Comparison of ENCODE assay signal across 7 cellular contexts in genomic region chr19:572140-572890, GRCh38. TPM values are rescaled to one million over a fixed set of nuclear protein-coding genes. Genes with fewer than 3 reads are reported as not detected.
DNase-seq lines count a peak whose midpoint lies in the region; ATAC-seq, FAIRE-seq and TF ChIP-seq lines count a peak whose summit lies in the region.

Gene BSG, plus strand, starts transcription at chr19:572596. Its CDS starts 39 bp downstream, at chr19:572635.

- TF ChIP-seq EP300 in sigmoid colon (IDR thresholded peaks at IDR 0.05) = peak in 1 of 4 donors; percentile 58

- H3K27ac ChIP-seq in body of pancreas (peak within 1 kb of the TSS; percentile 67 to 94 (median 77)), sigmoid colon (peak within 1 kb of the TSS; percentile 96 to 98 (median 97))

- H3K27me3 ChIP-seq in body of pancreas = no peaks in the 10 kb centered on the region
- no peaks in the 10 kb centered on the region for H3K27me3 ChIP-seq in sigmoid colon

- TF ChIP-seq POLR2A in body of pancreas (IDR thresholded peaks at IDR 0.05) (peak; percentile 97), sigmoid colon (IDR thresholded peaks at IDR 0.05) (peak; percentile 74 to 83)

- H3K9me3 ChIP-seq in body of pancreas = no peaks in the 10 kb centered on the region
- H3K9me3 ChIP-seq in sigmoid colon = no peaks in the 10 kb centered on the region

- TF ChIP-seq CTCF in body of pancreas (IDR thresholded peaks at IDR 0.05) = peak in 1 of 7 experiments; percentile 18
- no peak for TF ChIP-seq CTCF in sigmoid colon (IDR thresholded peaks at IDR 0.05)

- intact Hi-C loops in body of pancreas (cut with DNase I) (no loop called here), sigmoid colon (cut with DNase I) (loop anchor here (1.0 to 10.0 kb wide), 2 partner anchors 39 to 692 kb away; partner anchors contain the start of gene CIRBP)

- ATAC-seq in GM18520 (IDR thresholded peaks at IDR 0.05; ENCODE audit: unreplicated experiment) (peak; percentile 71), HG03064 (IDR thresholded peaks at IDR 0.05; ENCODE audit: low read depth, unreplicated experiment) (peak; percentile 38), body of pancreas (peak; percentile 92)

- H3K4me1 ChIP-seq in body of pancreas (peaks cover 47% of the 10 kb centered on the region), sigmoid colon (peaks cover 0 to 64% (median 54%) of the 10 kb centered on the region in 4 donors)

- WGBS in body of pancreas, 2 donors = 0% methylated on average over 14 to 92 of the region's 95 CpGs
- WGBS in sigmoid colon, 2 donors = 1% methylated on average over 95 of the region's 95 CpGs

- no peaks in the 10 kb centered on the region for H3K36me3 ChIP-seq in body of pancreas (replicated peaks in 1 of 2; ENCODE audit: insufficient read depth in 1 of 2, low read depth in 2 of 2)
- peaks cover 0 to 1% (median 0%) of the 10 kb centered on the region in 4 donors for H3K36me3 ChIP-seq in sigmoid colon

- peak; percentile 9 for FAIRE-seq in TTC549 (lab: Jason Lieb, UNC)

- peak; percentile 82 for DNase-seq in NCI-H2107 treated with DMSO at 0.1 percent for 48 hours (lab: John Stamatoyannopoulos, UW; ENCODE audit: unreplicated experiment)
- peak; percentile 98 to 99 (median 98) for DNase-seq in body of pancreas
- DNase-seq in iPS DF 19.7 (ENCODE audit: low read depth, low spot score) = peak; percentile 83
- peak; percentile 99 for DNase-seq in sigmoid colon

- H3K4me3 ChIP-seq in body of pancreas = peak within 1 kb of the TSS; percentile 67 to 96
- H3K4me3 ChIP-seq in sigmoid colon = peak within 1 kb of the TSS; percentile 98 to 100 (median 100)

RNA-seq across cellular contexts. Expression of gene BSG, which starts in this region (rescaled TPM):
- total RNA-seq in body of pancreas (100 to 1,000 TPM; 176 to 264 TPM), sigmoid colon (100 to 1,000 TPM; 423 to 500 (median 482) TPM)
- polyA plus RNA-seq in sigmoid colon = 100 to 1,000 TPM; 218 to 715 (median 309) TPM

Comparison
In these comparisons a context has a peak if more than half of its experiments do, and no peak if none do; other contexts are left out.
1. Peak in every context shown above with its lines: DNase-seq, ATAC-seq, H3K4me3 ChIP-seq and H3K27ac ChIP-seq.
2. ATAC-seq: peak in every context shown above with its lines; median percentile 92 in body of pancreas; 71 in GM18520; 38 in HG03064.